ENCODE assay signal across 10 cellular contexts in genomic region chr11:118532091-118532490, GRCh38. TPM values are rescaled to one million over a fixed set of nuclear protein-coding genes. Genes with fewer than 3 reads are reported as not detected.
A peak's percentile ranks its signal among the peaks of the same experiment; 100 is the strongest.
DNase-seq lines count a peak whose midpoint lies in the region; ATAC-seq and TF ChIP-seq lines count a peak whose summit lies in the region.
"Had no signal": no experiment of that assay in that cellular context is flagged by ENCODE, and none has a peak within 500 bp of the region (broad histone marks: within the 10 kb centered on the region; RNA-seq: fewer than 3 reads in every experiment).

No MANE protein-coding gene starts in this region.

- H3K36me3 ChIP-seq in left ventricle myocardium inferior: no peaks in the 10 kb centered on the region
- no peaks in the 10 kb centered on the region for H3K36me3 ChIP-seq in mucosa of stomach (ENCODE audit: control insufficient read depth, insufficient read depth, low read length)
- H3K36me3 ChIP-seq in ovary: no peaks in the 10 kb centered on the region

- H3K4me3 Mint-ChIP-seq in brain: peak overlapping the region; percentile 95 to 99 (median 99)

- intact Hi-C loops in left ventricle myocardium inferior (cut with micrococcal nuclease) (no loop called here), Right ventricle myocardium superior (cut with DNase I) (no loop called here), ovary (cut with DNase I) (no loop called here)

- H3K36me3 Mint-ChIP-seq in brain: peaks cover 22% of the 10 kb centered on the region

- H3K27me3 Mint-ChIP-seq in brain: no peaks in the 10 kb centered on the region

- H3K27ac ChIP-seq in left ventricle myocardium inferior (replicated peaks): peak overlapping the region; percentile 79
- no peak overlapping the region for H3K27ac ChIP-seq in ovary

- TF ChIP-seq CTCF in left ventricle myocardium inferior (IDR thresholded peaks at IDR 0.05; ENCODE audit: borderline replicate concordance) (no peak), brain (conservative IDR thresholded peaks at IDR 0.05) (no peak), ovary (IDR thresholded peaks at IDR 0.05) (no peak)

- peak overlapping the region; percentile 84 for H3K4me3 ChIP-seq in left ventricle myocardium inferior
- no peak overlapping the region for H3K4me3 ChIP-seq in mucosa of stomach (ENCODE audit: low read length)
- no peak overlapping the region for H3K4me3 ChIP-seq in ovary

- DNase-seq in left ventricle myocardium inferior (no peak), Right ventricle myocardium superior (no peak), ovary (no peak), HUDEP-2 (lab: John Stamatoyannopoulos, UW; ENCODE audit: unreplicated experiment in 76 of 76) (no peak)
- DNase-seq: activated CD8-positive, alpha-beta memory T cell treated with anti-CD3 and anti-CD28 coated beads, Interleukin-2, amount 50 U/mL, for 48 hours; NCI-H1092 treated with DMSO at 0.1 percent for 48 hours had no signal

- 72 to 82% (median 75%) methylated on average over 10 of the region's 10 CpGs for WGBS in ovary, 3 donors

- no peak for TF ChIP-seq EP300 in ovary (IDR thresholded peaks at IDR 0.05)

- H3K4me1 Mint-ChIP-seq in brain: peaks cover 31% of the 10 kb centered on the region

- H3K4me1 ChIP-seq in left ventricle myocardium inferior: peaks cover 28% of the 10 kb centered on the region
- H3K4me1 ChIP-seq in mucosa of stomach (ENCODE audit: control insufficient read depth, insufficient read depth, low read length): peaks cover 14% of the 10 kb centered on the region
- H3K4me1 ChIP-seq in ovary (ENCODE audit: insufficient read depth): peaks cover 10% of the 10 kb centered on the region

- H3K9me3 ChIP-seq in left ventricle myocardium inferior (replicated peaks) (no peaks in the 10 kb centered on the region), mucosa of stomach (ENCODE audit: control insufficient read depth, low read length) (no peaks in the 10 kb centered on the region), ovary (no peaks in the 10 kb centered on the region)

- H3K9me3 Mint-ChIP-seq in brain: peaks cover 0 to 2% (median 0%) of the 10 kb centered on the region in 5 experiments

- no peaks in the 10 kb centered on the region for H3K27me3 ChIP-seq in left ventricle myocardium inferior (ENCODE audit: low read depth)
- no peaks in the 10 kb centered on the region for H3K27me3 ChIP-seq in mucosa of stomach (ENCODE audit: control insufficient read depth, insufficient read depth, low read length)
- H3K27me3 ChIP-seq in ovary: no peaks in the 10 kb centered on the region

- no peak for TF ChIP-seq POLR2A in ovary (IDR thresholded peaks at IDR 0.05)

- peak overlapping the region; percentile 63 for H3K9ac ChIP-seq in mucosa of stomach (ENCODE audit: low read length)

- peak overlapping the region in 4 of 5 experiments; percentile 97 to 99 (median 98) for H3K27ac Mint-ChIP-seq in brain

- ATAC-seq in Right ventricle myocardium superior (ENCODE audit: poor library complexity) (no peak), GM21390 (IDR thresholded peaks at IDR 0.05; ENCODE audit: unreplicated experiment) (no peak), GM18858 (IDR thresholded peaks at IDR 0.05; ENCODE audit: unreplicated experiment) (no peak)

RNA-seq across cellular contexts. Expression of gene TMEM25, which starts 1.1 kb away (rescaled TPM):
- total RNA-seq in left ventricle myocardium inferior (7.8 TPM), Right ventricle myocardium superior (10.6 TPM), ovary (10 to 100 TPM; 22.1 to 45.1 (median 32.7) TPM)
- polyA plus RNA-seq in brain (ENCODE audit: insufficient read depth, low read depth, low replicate concordance) (48.7 TPM), ovary (10 to 100 TPM; 24.2 to 27.1 TPM)

RNA-seq across cellular contexts. Expression of gene TTC36, which starts 4.8 kb away (rescaled TPM):
- total RNA-seq in left ventricle myocardium inferior (1.1 TPM), Right ventricle myocardium superior (0.30 TPM), ovary (under 1 TPM in 4 of 7 donors, not detected in 3; 0.23 to 0.38 (median 0.37) TPM)
- polyA plus RNA-seq in brain (ENCODE audit: insufficient read depth, low read depth, low replicate concordance) (0.46 TPM), ovary (under 1 TPM in 1 of 2 donors, not detected in 1; 0.18 TPM)

RNA-seq across cellular contexts. Expression of gene IFT46, which starts 33.6 kb away (rescaled TPM):
- total RNA-seq in left ventricle myocardium inferior (26.0 TPM), Right ventricle myocardium superior (23.2 TPM), ovary (10 to 100 TPM; 22.2 to 42.6 (median 27.9) TPM)
- polyA plus RNA-seq in brain (ENCODE audit: insufficient read depth, low read depth, low replicate concordance) (34.3 TPM), ovary (10 to 100 TPM; 22.8 to 53.1 TPM)

RNA-seq across cellular contexts. Expression of gene ARCN1, which starts 40.1 kb away (rescaled TPM):
- total RNA-seq in left ventricle myocardium inferior (99.4 TPM), Right ventricle myocardium superior (80.7 TPM), ovary (100 to 1,000 TPM in 5 of 7 donors, 10 to 100 TPM in 2; 60.2 to 151 (median 125) TPM)
- polyA plus RNA-seq in brain (ENCODE audit: insufficient read depth, low read depth, low replicate concordance) (113 TPM), ovary (100 to 1,000 TPM in 1 of 2 donors, 10 to 100 TPM in 1; 67.3 to 154 TPM)
